1 cellular context compared by ENCODE assay signal in genomic region chr17:63537991-63538692, GRCh38.
TF ChIP-seq lines count a peak whose summit lies in the region.

No MANE protein-coding gene starts in this region.

TF ChIP-seq in SK-N-SH treated with all-trans-retinoic acid at 6 μM for 48 hours, 23 proteins besides CTCF, POLR2A, EP300 and RAD21:
- TF ChIP-seq TSHZ2 (CRISPR knock-in tag; IDR thresholded peaks at IDR 0.05) (no peak), CREB5 (CRISPR knock-in tag; IDR thresholded peaks at IDR 0.05; ENCODE audit: low read depth) (no peak), POU6F1 (CRISPR knock-in tag; IDR thresholded peaks at IDR 0.05; ENCODE audit: borderline replicate concordance, low read depth) (no peak), SNAI2 (CRISPR knock-in tag; IDR thresholded peaks at IDR 0.05) (no peak), ZNF8 (CRISPR knock-in tag; IDR thresholded peaks at IDR 0.05) (no peak), TOX (CRISPR knock-in tag; IDR thresholded peaks at IDR 0.05; ENCODE audit: borderline replicate concordance) (no peak), ZNF565 (CRISPR knock-in tag; conservative IDR thresholded peaks at IDR 0.05; ENCODE audit: low read depth) (no peak), ZFP3 (CRISPR knock-in tag; IDR thresholded peaks at IDR 0.05) (no peak), ESRRG (CRISPR knock-in tag; IDR thresholded peaks at IDR 0.05) (no peak), PPARA (CRISPR knock-in tag; IDR thresholded peaks at IDR 0.05; ENCODE audit: borderline replicate concordance) (no peak), PATZ1 (CRISPR knock-in tag; IDR thresholded peaks at IDR 0.05; ENCODE audit: borderline replicate concordance) (no peak), ARNTL (CRISPR knock-in tag; IDR thresholded peaks at IDR 0.05; ENCODE audit: borderline replicate concordance, low read depth) (no peak), ZFP30 (CRISPR knock-in tag; IDR thresholded peaks at IDR 0.05) (no peak), BACH2 (CRISPR knock-in tag; IDR thresholded peaks at IDR 0.05; ENCODE audit: borderline replicate concordance) (no peak), ZNF70 (CRISPR knock-in tag; IDR thresholded peaks at IDR 0.05) (no peak), GLIS3 (CRISPR knock-in tag; IDR thresholded peaks at IDR 0.05) (no peak), CSRNP3 (CRISPR knock-in tag; IDR thresholded peaks at IDR 0.05) (no peak), ISL1 (CRISPR knock-in tag; IDR thresholded peaks at IDR 0.05) (no peak), OSR1 (CRISPR knock-in tag; IDR thresholded peaks at IDR 0.05) (no peak), ZC3H10 (CRISPR knock-in tag; IDR thresholded peaks at IDR 0.05) (no peak)
